Comparison of ENCODE assay signal across 18 cellular contexts in the genomic region with DNA sequence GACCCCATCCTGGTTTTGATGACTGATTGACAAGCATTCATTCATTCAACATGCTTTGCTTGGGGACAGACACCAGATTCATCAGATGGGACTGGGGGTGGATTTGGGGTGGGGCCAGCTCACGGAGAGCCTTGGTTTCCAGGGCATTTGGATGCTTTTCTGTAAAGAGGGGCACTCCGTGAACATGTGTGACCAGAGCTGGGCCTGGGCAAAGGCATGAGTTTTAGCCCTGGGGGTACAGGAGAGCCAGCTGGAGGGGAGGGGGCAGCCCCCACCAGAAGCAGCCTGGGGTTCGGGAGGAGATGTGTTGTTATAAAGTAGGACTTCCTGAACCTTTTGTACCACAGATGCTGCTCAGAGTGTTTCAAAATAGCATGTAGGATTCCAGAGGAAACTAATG.
"Had no signal": no experiment of that assay in that cellular context is flagged by ENCODE, and none has a peak within 500 bp of the region (broad histone marks: within the 10 kb centered on the region; RNA-seq: fewer than 3 reads in every experiment).

No MANE protein-coding gene starts in this region.

- H3K9me3 ChIP-seq: adrenal gland had no signal

- DNase-seq: activated CD4-positive, alpha-beta memory T cell treated with anti-CD3 and anti-CD28 coated beads for 36 hours; activated CD4-positive, alpha-beta T cell treated with anti-CD3 and anti-CD28 coated beads, Interleukin-2, amount 10 ng/mL, durations not matched to agents 7 days and 5 days; activated CD4-positive, CD25-positive, alpha-beta regulatory T cell treated with anti-CD3 and anti-CD28 coated beads, Interleukin-2, amount 50 U/mL, for 72 hours; activated CD8-positive, alpha-beta memory T cell treated with anti-CD3 and anti-CD28 coated beads for 24 hours; activated gamma-delta T cell treated with Interleukin-2 at 50 U/mL for 16 hours; activated naive CD4-positive, alpha-beta T cell treated with anti-CD3 and anti-CD28 coated beads, Interleukin-2, amount 10 ng/mL, durations not matched to agents 7 days and 5 days; activated naive CD8-positive, alpha-beta T cell treated with anti-CD3 and anti-CD28 coated beads for 36 hours; activated T-cell treated with anti-CD3 and anti-CD28 coated beads, Interleukin-2, amount 50 U/mL, for 4 hours; adrenal gland; anterior cingulate cortex; NCI-H146; NCI-H187 treated with DMSO at 0.1 percent for 48 hours; NCI-H2081 treated with DMSO at 0.1 percent for 48 hours; NCI-H446; NCI-H524; SHP77 treated with DMSO at 0.1 percent for 48 hours had no signal

- H3K27ac ChIP-seq: adrenal gland had no signal

- H3K4me3 ChIP-seq: adrenal gland had no signal

- ATAC-seq: activated T-cell treated with anti-CD3 and anti-CD28 coated beads, Interleukin-2, amount 50 U/mL, for 4 hours; WTC11 had no signal

- H3K4me3 Mint-ChIP-seq: activated CD4-positive, alpha-beta memory T cell treated with anti-CD3 and anti-CD28 coated beads for 36 hours; activated CD4-positive, alpha-beta T cell treated with anti-CD3 and anti-CD28 coated beads, Interleukin-2, amount 10 ng/mL, durations not matched to agents 7 days and 5 days; activated naive CD4-positive, alpha-beta T cell treated with anti-CD3 and anti-CD28 coated beads, Interleukin-2, amount 10 ng/mL, durations not matched to agents 7 days and 5 days; activated naive CD8-positive, alpha-beta T cell treated with anti-CD3 and anti-CD28 coated beads for 36 hours; activated T-cell treated with anti-CD3 and anti-CD28 coated beads, Interleukin-2, amount 50 U/mL, for 4 hours; T-helper 1 cell treated with Interleukin-12 subunit alpha and Interleukin-12 subunit beta and Interleukin-4 antibody, amounts not matched to agents 30 μg/mL and 1 μg/mL, for 36 hours; WTC11 had no signal

- H3K27ac Mint-ChIP-seq: activated CD4-positive, alpha-beta memory T cell treated with anti-CD3 and anti-CD28 coated beads for 36 hours; activated CD4-positive, alpha-beta T cell treated with anti-CD3 and anti-CD28 coated beads, Interleukin-2, amount 10 ng/mL, durations not matched to agents 7 days and 5 days; activated naive CD4-positive, alpha-beta T cell treated with anti-CD3 and anti-CD28 coated beads, Interleukin-2, amount 10 ng/mL, durations not matched to agents 7 days and 5 days; activated naive CD8-positive, alpha-beta T cell treated with anti-CD3 and anti-CD28 coated beads for 36 hours; T-helper 1 cell treated with Interleukin-12 subunit alpha and Interleukin-12 subunit beta and Interleukin-4 antibody, amounts not matched to agents 30 μg/mL and 1 μg/mL, for 36 hours; WTC11 had no signal

- H3K27me3 Mint-ChIP-seq: activated CD4-positive, alpha-beta T cell treated with anti-CD3 and anti-CD28 coated beads, Interleukin-2, amount 10 ng/mL, durations not matched to agents 7 days and 5 days had no signal

- H3K4me1 ChIP-seq: adrenal gland had no signal

- H3K9me3 Mint-ChIP-seq: activated CD4-positive, alpha-beta memory T cell treated with anti-CD3 and anti-CD28 coated beads for 36 hours; activated CD4-positive, alpha-beta T cell treated with anti-CD3 and anti-CD28 coated beads, Interleukin-2, amount 10 ng/mL, durations not matched to agents 7 days and 5 days; activated naive CD4-positive, alpha-beta T cell treated with anti-CD3 and anti-CD28 coated beads, Interleukin-2, amount 10 ng/mL, durations not matched to agents 7 days and 5 days; activated naive CD8-positive, alpha-beta T cell treated with anti-CD3 and anti-CD28 coated beads for 36 hours; activated T-cell treated with anti-CD3 and anti-CD28 coated beads, Interleukin-2, amount 50 U/mL, for 4 hours; T-helper 1 cell treated with Interleukin-12 subunit alpha and Interleukin-12 subunit beta and Interleukin-4 antibody, amounts not matched to agents 30 μg/mL and 1 μg/mL, for 36 hours; WTC11 had no signal

- H3K36me3 ChIP-seq: adrenal gland had no signal

- H3K4me1 Mint-ChIP-seq: WTC11 had no signal

- H3K36me3 Mint-ChIP-seq: activated CD4-positive, alpha-beta memory T cell treated with anti-CD3 and anti-CD28 coated beads for 36 hours; activated naive CD4-positive, alpha-beta T cell treated with anti-CD3 and anti-CD28 coated beads, Interleukin-2, amount 10 ng/mL, durations not matched to agents 7 days and 5 days; activated naive CD8-positive, alpha-beta T cell treated with anti-CD3 and anti-CD28 coated beads for 36 hours; WTC11 had no signal
